Comparison of ENCODE assay signal across 17 cellular contexts in the genomic region with DNA sequence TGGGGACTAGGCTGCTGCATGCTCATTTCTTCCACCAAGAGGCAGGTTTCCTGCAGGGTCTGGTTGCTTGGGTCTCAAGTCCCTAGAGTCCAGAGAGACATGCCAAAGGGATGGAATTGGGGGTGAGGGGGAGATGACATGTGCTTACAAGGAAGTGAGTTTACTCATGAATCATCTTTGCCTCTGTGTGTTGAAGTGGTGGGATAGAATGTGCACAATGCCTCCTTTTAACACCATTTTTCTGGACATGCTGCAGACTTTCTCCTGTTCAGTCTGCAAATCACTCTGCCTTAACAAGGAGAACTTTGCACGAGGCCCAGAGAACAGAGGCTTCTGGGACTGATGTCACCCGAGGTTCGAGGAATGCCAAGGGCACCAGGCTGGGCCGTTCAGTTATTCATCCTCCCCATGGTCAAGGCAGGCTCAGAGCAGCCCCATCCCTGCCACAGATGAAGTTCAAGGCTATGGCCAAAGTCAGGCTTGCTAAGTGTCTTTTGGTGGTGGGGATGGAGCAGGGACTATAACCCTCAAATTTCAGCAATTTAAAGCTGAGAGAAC. TPM values are rescaled to one million over a fixed set of nuclear protein-coding genes. Genes with fewer than 3 reads are reported as not detected.
DNase-seq lines count a peak whose midpoint lies in the region; ATAC-seq, FAIRE-seq and TF ChIP-seq lines count a peak whose summit lies in the region.
"Had no signal": no experiment of that assay in that cellular context is flagged by ENCODE, and none has a peak within 500 bp of the region (broad histone marks: within the 10 kb centered on the region; RNA-seq: fewer than 3 reads in every experiment).

No MANE protein-coding gene starts in this region.

- TF ChIP-seq CTCF in Caco-2 (IDR thresholded peaks at IDR 0.05; ENCODE audit: insufficient read depth in 1 of 2, low read depth in 1 of 2, low read length in 1 of 2, severe bottlenecking in 1 of 2, unreplicated experiment in 1 of 2) (no peak), NB4 (IDR thresholded peaks at IDR 0.05; ENCODE audit: low read depth, low read length) (no peak), bronchial epithelial cell (IDR thresholded peaks at IDR 0.05; ENCODE audit: insufficient read depth, low read length, severe bottlenecking) (no peak)

- BruUV-seq in Caco-2 (replicated peaks; lab: Mats Ljungman, UMichigan), result no TSS peak

- no peak overlapping the region for H2BK15ac ChIP-seq in mesendoderm (replicated peaks; ENCODE audit: low read depth)

- H3K27me3 Mint-ChIP-seq in Caco-2 (ENCODE audit: insufficient read depth, unreplicated experiment), result no peaks in the 10 kb centered on the region

- peak overlapping the region; percentile 66 for H2BK120ac ChIP-seq in mesendoderm (ENCODE audit: low read depth, low read length)

- H3K23ac ChIP-seq in mesendoderm (ENCODE audit: low read length), result no peak overlapping the region

- no peaks in the 10 kb centered on the region for H3K9me3 ChIP-seq in Caco-2
- H3K9me3 ChIP-seq: BE2C had no signal

- no peak for TF ChIP-seq POLR2A in NB4 (IDR thresholded peaks at IDR 0.05; ENCODE audit: extremely low read depth, insufficient read length)

- H3K27me3 ChIP-seq in Caco-2 (replicated peaks; ENCODE audit: control insufficient read depth, insufficient read depth, low read length), result no peaks in the 10 kb centered on the region
- no peaks in the 10 kb centered on the region for H3K27me3 ChIP-seq in bronchial epithelial cell (ENCODE audit: control insufficient read depth, insufficient read depth, low read length)
- H3K27me3 ChIP-seq in mesendoderm (ENCODE audit: insufficient read depth, low read length, poor library complexity), result no peaks in the 10 kb centered on the region
- H3K27me3 ChIP-seq: BE2C had no signal

- CTCF ChIA-PET in Caco-2 (lab: Charles Lee), result no interaction called here

- H3K4me3 Mint-ChIP-seq in Caco-2 (ENCODE audit: unreplicated experiment), result no peak overlapping the region
- H3K4me3 Mint-ChIP-seq: activated T-helper 1 cell treated with anti-CD3 and anti-CD28 coated beads, Interleukin-12 subunit alpha, Interleukin-12 subunit beta, Interleukin-2, Interleukin-4 antibody, amounts not matched to agents 30 ng/mL and 10 ng/mL and 1 ng/mL, durations not matched to agents 14 hours and 24 hours and 36 hours had no signal

- ATAC-seq in GM21576 (IDR thresholded peaks at IDR 0.05; ENCODE audit: unreplicated experiment) (no peak), GM18519 (IDR thresholded peaks at IDR 0.05; ENCODE audit: low FRiP score, unreplicated experiment) (no peak)

- no peak overlapping the region for H4K5ac ChIP-seq in mesendoderm (ENCODE audit: low read length)

- H3K4me1 ChIP-seq in Caco-2 (peaks cover 38% of the 10 kb centered on the region), mesendoderm (ENCODE audit: control insufficient read depth, low read depth, low read length) (peaks cover 23% of the 10 kb centered on the region)
- H3K4me1 ChIP-seq: BE2C had no signal

- no CpG with 5 or more reads among the region's 4 CpGs for WGBS in mesendoderm (ENCODE audit: extremely low coverage, insufficient coverage, low lambda C conversion rate)

- no peaks in the 10 kb centered on the region for H3K9me3 Mint-ChIP-seq in Caco-2 (ENCODE audit: unreplicated experiment)
- H3K9me3 Mint-ChIP-seq: activated T-helper 1 cell treated with anti-CD3 and anti-CD28 coated beads, Interleukin-12 subunit alpha, Interleukin-12 subunit beta, Interleukin-2, Interleukin-4 antibody, amounts not matched to agents 30 ng/mL and 10 ng/mL and 1 ng/mL, durations not matched to agents 14 hours and 24 hours and 36 hours had no signal

- peak overlapping the region; percentile 93 for H3K18ac ChIP-seq in mesendoderm (ENCODE audit: low read length)

- H3K4me2 ChIP-seq in mesendoderm (ENCODE audit: low read length), result no peak overlapping the region

- DNase-seq in Caco-2 (no peak), NB4 (ENCODE audit: low read depth) (peak; percentile 47), bronchial epithelial cell (ENCODE audit: low read depth) (peak; percentile 67), mesendoderm (no peak), HK-2 (ENCODE audit: unreplicated experiment) (no peak), GOT3 (lab: John Stamatoyannopoulos, UW) (no peak)
- DNase-seq: activated CD4-positive, alpha-beta T cell treated with anti-CD3 and anti-CD28 coated beads for 4 hours; aorta; BE2C; H7; kidney glomerular epithelial cell; MV-4-11; retina; stimulated activated CD4-positive, alpha-beta T cell treated with anti-CD3 and anti-CD28 coated beads, Interleukin-4, amount 100 ng/mL, for 1 hour had no signal

- H2AK5ac ChIP-seq in mesendoderm (ENCODE audit: low read length), result peak overlapping the region; percentile 82

- intact Hi-C loops in Caco-2 (cut with micrococcal nuclease; ENCODE audit: unreplicated experiment), result no loop called here

- H3K36me3 ChIP-seq in Caco-2 (ENCODE audit: control insufficient read depth, insufficient read depth, low read length) (no peaks in the 10 kb centered on the region), bronchial epithelial cell (ENCODE audit: control insufficient read depth, insufficient read depth, low read length) (no peaks in the 10 kb centered on the region), mesendoderm (ENCODE audit: control insufficient read depth, insufficient read depth, low read length) (no peaks in the 10 kb centered on the region)
- H3K36me3 ChIP-seq: BE2C had no signal

- H3K79me1 ChIP-seq in mesendoderm (ENCODE audit: low read length), result no peaks in the 10 kb centered on the region

- H3K79me2 ChIP-seq in mesendoderm (ENCODE audit: control insufficient read depth, insufficient read depth, low read length), result no peaks in the 10 kb centered on the region

- no peak overlapping the region for H3K9ac ChIP-seq in mesendoderm (ENCODE audit: low read length)

- FAIRE-seq in bronchial epithelial cell (lab: Jason Lieb, UNC), result no peak

- H3K36me3 Mint-ChIP-seq in Caco-2 (ENCODE audit: insufficient read depth, unreplicated experiment), result no peaks in the 10 kb centered on the region

- H2BK5ac ChIP-seq in mesendoderm (ENCODE audit: low read length), result peak overlapping the region; percentile 97

- no peak overlapping the region for H3K4me3 ChIP-seq in Caco-2 (ENCODE audit: low read depth, low read length)
- H3K4me3 ChIP-seq in NB4 (ENCODE audit: low read depth, low read length), result no peak overlapping the region
- no peak overlapping the region for H3K4me3 ChIP-seq in bronchial epithelial cell (ENCODE audit: low read depth, low read length)
- no peak overlapping the region for H3K4me3 ChIP-seq in mesendoderm (ENCODE audit: low read length)

- H3K27ac ChIP-seq in mesendoderm (ENCODE audit: low read depth, low read length), result peak overlapping the region; percentile 64

- H3K4ac ChIP-seq in mesendoderm (ENCODE audit: low read depth, low read length), result peak overlapping the region; percentile 28

- H3K27ac Mint-ChIP-seq in Caco-2 (ENCODE audit: unreplicated experiment), result peak overlapping the region; percentile 77
- H3K27ac Mint-ChIP-seq: activated T-helper 1 cell treated with anti-CD3 and anti-CD28 coated beads, Interleukin-12 subunit alpha, Interleukin-12 subunit beta, Interleukin-2, Interleukin-4 antibody, amounts not matched to agents 30 ng/mL and 10 ng/mL and 1 ng/mL, durations not matched to agents 14 hours and 24 hours and 36 hours had no signal

- peaks cover 21% of the 10 kb centered on the region for H3K4me1 Mint-ChIP-seq in Caco-2 (ENCODE audit: low read depth, unreplicated experiment)

- H4K8ac ChIP-seq in mesendoderm (ENCODE audit: low read depth, low read length), result no peak overlapping the region

- POLR2A ChIA-PET in Caco-2 (lab: Charles Lee), result no interaction called here

- H3K56ac ChIP-seq in mesendoderm (ENCODE audit: low read length), result peak overlapping the region; percentile 89

RNA-seq across cellular contexts. Expression of gene DUSP5, which starts 9.5 kb away (rescaled TPM):
- total RNA-seq in Caco-2 (2022) (15.0 and 18.4 TPM in 2 replicates), bronchial epithelial cell (40.1 and 115 TPM in 2 replicates)
- 52.5 TPM for polyA plus RNA-seq in mesendoderm (2013, experiment 1 of 2)
- 50.7 TPM for polyA plus RNA-seq in mesendoderm (2013, experiment 2 of 2)

Comparison
In these comparisons a context has a peak if more than half of its experiments do, and no peak if none do; other contexts are left out.
1. DNase-seq: peak in NB4 (single experiment) and bronchial epithelial cell (single experiment); none in Caco-2 (0 of 2), mesendoderm (single experiment), HK-2 (single experiment) and GOT3 (single experiment).